10 cellular contexts compared by ENCODE assay signal in genomic region chr17:75272848-75273184, GRCh38. TPM values are rescaled to one million over a fixed set of nuclear protein-coding genes. Genes with fewer than 3 reads are reported as not detected.
A peak's percentile ranks its signal among the peaks of the same experiment; 100 is the strongest.
DNase-seq lines count a peak whose midpoint lies in the region; ATAC-seq and TF ChIP-seq lines count a peak whose summit lies in the region.
"Had no signal": no experiment of that assay in that cellular context is flagged by ENCODE, and none has a peak within 500 bp of the region (broad histone marks: within the 10 kb centered on the region; RNA-seq: fewer than 3 reads in every experiment).

No MANE protein-coding gene starts in this region.

- H3K79me2 ChIP-seq in Karpas-422 (ENCODE audit: low read length) (peaks cover 20% of the 10 kb centered on the region), neural progenitor cell (ENCODE audit: low read depth) (no peaks in the 10 kb centered on the region)

- intact Hi-C loops in activated CD4-positive, alpha-beta T cell treated with anti-CD3 and anti-CD28 coated beads for 36 hours (cut with DNase I, micrococcal nuclease) = loop anchor here in 1 of 2 experiments (5.0 kb wide), 1 partner anchor 36 kb away; no protein-coding TSS in a partner anchor

- H3K4me2 ChIP-seq in Karpas-422 (ENCODE audit: low read depth, low read length, poor library complexity, severe bottlenecking) (peak overlapping the region; percentile 94), neural progenitor cell (no peak overlapping the region)

- no peak overlapping the region for H2AFZ ChIP-seq in Karpas-422 (ENCODE audit: low read length)
- H2AFZ ChIP-seq in neural progenitor cell (replicated peaks) = no peak overlapping the region

- CTCF ChIA-PET in activated CD4-positive, alpha-beta T cell treated with anti-CD3 and anti-CD28 coated beads for 36 hours (lab: Charles Lee) = interaction anchor here (1.0 to 6.4 kb wide), 9 partner anchors 9 to 140 kb away, joined by 3 to 78 read pairs (median 9); partner anchors contain the start of genes GGA3, MRPS7 and SLC25A19

- no peaks in the 10 kb centered on the region for H3K9me3 Mint-ChIP-seq in activated CD4-positive, alpha-beta T cell treated with anti-CD3 and anti-CD28 coated beads for 36 hours (ENCODE audit: low read depth)
- no peaks in the 10 kb centered on the region for H3K9me3 Mint-ChIP-seq in activated naive CD8-positive, alpha-beta T cell treated with anti-CD3 and anti-CD28 coated beads, Interleukin-2, amount 50 U/mL, for 24 hours
- no peaks in the 10 kb centered on the region for H3K9me3 Mint-ChIP-seq in neural progenitor cell

- H3K4me3 ChIP-seq in Karpas-422 (ENCODE audit: low read length) (peak overlapping the region; percentile 97), neural progenitor cell (no peak overlapping the region), coronary artery (no peak overlapping the region)
- H3K4me3 ChIP-seq: smooth muscle cell had no signal

- H3K9ac ChIP-seq in Karpas-422 (ENCODE audit: low read length) (peak overlapping the region; percentile 94), neural progenitor cell (no peak overlapping the region)

- H3K9me3 ChIP-seq in Karpas-422 (ENCODE audit: low read length) = no peaks in the 10 kb centered on the region
- no peaks in the 10 kb centered on the region for H3K9me3 ChIP-seq in neural progenitor cell (ENCODE audit: low read depth)

- peaks cover 35% of the 10 kb centered on the region for H3K36me3 Mint-ChIP-seq in activated CD4-positive, alpha-beta T cell treated with anti-CD3 and anti-CD28 coated beads for 36 hours (ENCODE audit: low read depth)
- H3K36me3 Mint-ChIP-seq in activated naive CD8-positive, alpha-beta T cell treated with anti-CD3 and anti-CD28 coated beads, Interleukin-2, amount 50 U/mL, for 24 hours (ENCODE audit: low read depth) = peaks cover 21% of the 10 kb centered on the region
- H3K36me3 Mint-ChIP-seq in neural progenitor cell = peaks cover 7% of the 10 kb centered on the region

- H3K27me3 Mint-ChIP-seq in activated CD4-positive, alpha-beta T cell treated with anti-CD3 and anti-CD28 coated beads for 36 hours = no peaks in the 10 kb centered on the region
- no peaks in the 10 kb centered on the region for H3K27me3 Mint-ChIP-seq in activated naive CD8-positive, alpha-beta T cell treated with anti-CD3 and anti-CD28 coated beads, Interleukin-2, amount 50 U/mL, for 24 hours
- H3K27me3 Mint-ChIP-seq in neural progenitor cell (ENCODE audit: insufficient read depth, low read depth) = peaks cover 8% of the 10 kb centered on the region

- H3K4me1 ChIP-seq in Karpas-422 (ENCODE audit: low read length) (peaks cover 33% of the 10 kb centered on the region), neural progenitor cell (peaks cover 4% of the 10 kb centered on the region)

- peaks cover 20% of the 10 kb centered on the region for H3K36me3 ChIP-seq in Karpas-422 (ENCODE audit: insufficient read depth, low read length)
- H3K36me3 ChIP-seq in neural progenitor cell = no peaks in the 10 kb centered on the region

- H3K4me1 Mint-ChIP-seq in activated CD4-positive, alpha-beta T cell treated with anti-CD3 and anti-CD28 coated beads for 36 hours = peaks cover 21% of the 10 kb centered on the region
- H3K4me1 Mint-ChIP-seq in activated naive CD8-positive, alpha-beta T cell treated with anti-CD3 and anti-CD28 coated beads, Interleukin-2, amount 50 U/mL, for 24 hours = peaks cover 28% of the 10 kb centered on the region
- H3K4me1 Mint-ChIP-seq in neural progenitor cell = peaks cover 12% of the 10 kb centered on the region

- H3K27ac ChIP-seq in Karpas-422 (ENCODE audit: low read length) (peak overlapping the region; percentile 70; the same call in 1 of the 2 replicates), neural progenitor cell (no peak overlapping the region), coronary artery (no peak overlapping the region)

- peaks cover 18% of the 10 kb centered on the region for H3F3A ChIP-seq in neural progenitor cell (ENCODE audit: low read depth)

- H3K27ac Mint-ChIP-seq in activated CD4-positive, alpha-beta T cell treated with anti-CD3 and anti-CD28 coated beads for 36 hours = peak overlapping the region; percentile 31
- H3K27ac Mint-ChIP-seq in activated naive CD8-positive, alpha-beta T cell treated with anti-CD3 and anti-CD28 coated beads, Interleukin-2, amount 50 U/mL, for 24 hours = peak overlapping the region; percentile 67
- no peak overlapping the region for H3K27ac Mint-ChIP-seq in neural progenitor cell

- POLR2A ChIA-PET in activated CD4-positive, alpha-beta T cell treated with anti-CD3 and anti-CD28 coated beads for 36 hours (lab: Charles Lee) = interaction anchor here (0.5 to 3.6 kb wide), 5 partner anchors 8 to 196 kb away, joined by 3 to 57 read pairs (median 10); partner anchors contain the start of genes GGA3, MRPS7 and SLC25A19

- TF ChIP-seq CTCF in neural progenitor cell (IDR thresholded peaks at IDR 0.05) = no peak
- TF ChIP-seq CTCF in coronary artery (IDR thresholded peaks at IDR 0.05) = no peak

- ATAC-seq in activated CD4-positive, alpha-beta T cell treated with anti-CD3 and anti-CD28 coated beads for 36 hours = no peak
- ATAC-seq in activated naive CD8-positive, alpha-beta T cell treated with anti-CD3 and anti-CD28 coated beads, Interleukin-2, amount 50 U/mL, for 24 hours = no peak
- ATAC-seq in HG02884 (IDR thresholded peaks at IDR 0.05; ENCODE audit: unreplicated experiment) = no peak
- ATAC-seq: activated CD4-positive, CD25-positive, alpha-beta regulatory T cell treated with anti-CD3 and anti-CD28 coated beads, Interleukin-2, amount 50 U/mL, for 24 hours had no signal

- H3K9me2 ChIP-seq in Karpas-422 (replicated peaks; ENCODE audit: insufficient read depth, low read length) = no peaks in the 10 kb centered on the region

- H4K20me1 ChIP-seq in Karpas-422 (ENCODE audit: insufficient read depth, low read depth, low read length) = no peaks in the 10 kb centered on the region
- H4K20me1 ChIP-seq in neural progenitor cell (ENCODE audit: low read depth) = no peaks in the 10 kb centered on the region

- H3K27me3 ChIP-seq in Karpas-422 (ENCODE audit: low read length) = no peaks in the 10 kb centered on the region
- peaks cover 8% of the 10 kb centered on the region for H3K27me3 ChIP-seq in neural progenitor cell

- H3K4me3 Mint-ChIP-seq in activated CD4-positive, alpha-beta T cell treated with anti-CD3 and anti-CD28 coated beads for 36 hours = peak overlapping the region; percentile 80
- peak overlapping the region; percentile 86 for H3K4me3 Mint-ChIP-seq in activated naive CD8-positive, alpha-beta T cell treated with anti-CD3 and anti-CD28 coated beads, Interleukin-2, amount 50 U/mL, for 24 hours
- H3K4me3 Mint-ChIP-seq in neural progenitor cell = peak overlapping the region; percentile 70

- no peak for DNase-seq in activated CD4-positive, alpha-beta T cell treated with anti-CD3 and anti-CD28 coated beads for 36 hours
- DNase-seq in activated CD4-positive, alpha-beta T cell treated with anti-CD3 and anti-CD28 coated beads for 4 hours = no peak
- DNase-seq in Karpas-422 (no peak), neural progenitor cell (ENCODE audit: low spot score) (no peak), coronary artery (ENCODE audit: low spot score) (no peak), cortex of kidney (lab: John Stamatoyannopoulos, UW) (no peak)
- DNase-seq in activated naive CD8-positive, alpha-beta T cell treated with anti-CD3 and anti-CD28 coated beads, Interleukin-2, amount 50 U/mL, for 24 hours = no peak

RNA-seq across cellular contexts. Expression of gene MIF4GD, which starts 1.8 kb away (rescaled TPM):
- 10 to 100 TPM; 39.0 to 39.1 TPM for total RNA-seq in activated CD4-positive, alpha-beta T cell treated with anti-CD3 and anti-CD28 coated beads for 36 hours
- total RNA-seq in Karpas-422 (2014; rRNA removed; shearing (Covaris generic); ENCODE audit: low replicate concordance) = 44.4 and 63.3 TPM in 2 replicates
- total RNA-seq in neural progenitor cell (ENCODE audit: low replicate concordance) = 17.7 and 27.5 TPM in 2 replicates

RNA-seq across cellular contexts. Expression of gene MRPS7, which starts 11.1 kb away (rescaled TPM):
- 10 to 100 TPM; 51.4 to 63.8 TPM for total RNA-seq in activated CD4-positive, alpha-beta T cell treated with anti-CD3 and anti-CD28 coated beads for 36 hours
- total RNA-seq in Karpas-422 (2014; rRNA removed; shearing (Covaris generic); ENCODE audit: low replicate concordance) = 48.8 and 58.7 TPM in 2 replicates
- 43.3 and 48.7 TPM in 2 replicates for total RNA-seq in neural progenitor cell (ENCODE audit: low replicate concordance)

RNA-seq across cellular contexts. Expression of gene GGA3, which starts 11.4 kb away (rescaled TPM):
- total RNA-seq in activated CD4-positive, alpha-beta T cell treated with anti-CD3 and anti-CD28 coated beads for 36 hours = 10 to 100 TPM; 72.9 to 76.7 TPM
- 23.4 and 45.1 TPM in 2 replicates for total RNA-seq in Karpas-422 (2014; rRNA removed; shearing (Covaris generic); ENCODE audit: low replicate concordance)
- total RNA-seq in neural progenitor cell (ENCODE audit: low replicate concordance) = 28.0 and 37.3 TPM in 2 replicates

RNA-seq across cellular contexts. Expression of gene SLC25A19, which starts 16.4 kb away (rescaled TPM):
- total RNA-seq in activated CD4-positive, alpha-beta T cell treated with anti-CD3 and anti-CD28 coated beads for 36 hours = 10 to 100 TPM; 67.8 to 79.7 TPM
- 36.5 and 43.1 TPM in 2 replicates for total RNA-seq in Karpas-422 (2014; rRNA removed; shearing (Covaris generic); ENCODE audit: low replicate concordance)
- total RNA-seq in neural progenitor cell (ENCODE audit: low replicate concordance) = 5.2 and 10.4 TPM in 2 replicates
